ENCODE assay signal across 16 cellular contexts in genomic region chr1:66176012-66176715, GRCh38.
A peak's percentile ranks its signal among the peaks of the same experiment; 100 is the strongest.
DNase-seq lines count a peak whose midpoint lies in the region; ATAC-seq, FAIRE-seq and TF ChIP-seq lines count a peak whose summit lies in the region.
"Had no signal": no experiment of that assay in that cellular context is flagged by ENCODE, and none has a peak within 500 bp of the region (broad histone marks: within the 10 kb centered on the region; RNA-seq: fewer than 3 reads in every experiment).

No MANE protein-coding gene starts in this region.

- H3K36me3 ChIP-seq in A673 (ENCODE audit: insufficient read depth, low read length, poor library complexity, severe bottlenecking): no peaks in the 10 kb centered on the region
- H3K36me3 ChIP-seq in brain microvascular endothelial cell (replicated peaks): no peaks in the 10 kb centered on the region
- H3K36me3 ChIP-seq: breast epithelium, gastroesophageal sphincter had no signal

- POLR2A ChIA-PET in A673 (lab: Charles Lee; ENCODE audit: low non-redundant PET): no interaction called here

- BruUV-seq in A673 (replicated peaks; lab: Mats Ljungman, UMichigan): no TSS peak

- no peak overlapping the region for H3K27ac ChIP-seq in A673 (ENCODE audit: low read depth, low read length, poor library complexity, severe bottlenecking)
- H3K27ac ChIP-seq in brain microvascular endothelial cell: no peak overlapping the region
- H3K27ac ChIP-seq: breast epithelium, gastroesophageal sphincter had no signal

- ATAC-seq in HG02678 (IDR thresholded peaks at IDR 0.05; ENCODE audit: unreplicated experiment): no peak
- ATAC-seq in GM19455 (IDR thresholded peaks at IDR 0.05; ENCODE audit: unreplicated experiment): no peak
- ATAC-seq: gastroesophageal sphincter, GM12878 had no signal

- intact Hi-C loops in A673 (cut with micrococcal nuclease; ENCODE audit: unreplicated experiment): no loop called here

- H3K4me1 ChIP-seq in A673 (ENCODE audit: insufficient read depth, low read length, poor library complexity, severe bottlenecking): peaks cover 12% of the 10 kb centered on the region
- H3K4me1 ChIP-seq: breast epithelium had no signal

- H3K9me3 ChIP-seq in A673 (ENCODE audit: low read depth, low read length, poor library complexity, severe bottlenecking): no peaks in the 10 kb centered on the region
- H3K9me3 ChIP-seq: breast epithelium, gastroesophageal sphincter had no signal

- in situ Hi-C loops in brain microvascular endothelial cell (cut with HindIII; ENCODE audit: low pct_ligation_motif_present, low sequenced_read_pairs): no loop called here

- H3K4me3 ChIP-seq in A673 (ENCODE audit: low read depth, low read length, poor library complexity, severe bottlenecking): no peak overlapping the region
- no peak overlapping the region for H3K4me3 ChIP-seq in brain microvascular endothelial cell (ENCODE audit: low read depth, low read length)
- H3K4me3 ChIP-seq: breast epithelium, gastroesophageal sphincter, GM12878 had no signal

- CTCF ChIA-PET in A673 (lab: Charles Lee): no interaction called here

- no peak for FAIRE-seq in urothelium cell line (lab: Jason Lieb, UNC)
- FAIRE-seq: GM12878 had no signal

- DNase-seq in A673 (ENCODE audit: low spot score) (peak; percentile 57), M059J (ENCODE audit: low read depth) (peak; percentile 5), brain microvascular endothelial cell (peak; percentile 56), iris pigment epithelial cell (ENCODE audit: low read depth) (peak; percentile 9), HPDE6-E6E7 (ENCODE audit: extremely low spot score) (no peak), urothelium cell line (ENCODE audit: low spot score) (no peak)
- DNase-seq: activated naive CD4-positive, alpha-beta T cell treated with anti-CD3 and anti-CD28 coated beads, Interleukin-2, amount 10 ng/mL, durations not matched to agents 7 days and 5 days; activated T-cell treated with anti-CD3 and anti-CD28 coated beads for 4 hours; NCI-H1436 treated with DMSO at 0.1 percent for 48 hours; NCI-H446 treated with DMSO at 0.1 percent for 48 hours; retina had no signal

- H3K27me3 ChIP-seq in A673 (replicated peaks; ENCODE audit: insufficient read depth, low read depth, low read length, poor library complexity): no peaks in the 10 kb centered on the region
- H3K27me3 ChIP-seq in brain microvascular endothelial cell (replicated peaks): no peaks in the 10 kb centered on the region
- H3K27me3 ChIP-seq: breast epithelium, gastroesophageal sphincter had no signal

- TF ChIP-seq CTCF in A673 (conservative IDR thresholded peaks at IDR 0.05; ENCODE audit: low read depth, low read length) (no peak), brain microvascular endothelial cell (IDR thresholded peaks at IDR 0.05; ENCODE audit: low read depth, low read length, missing control alignments) (no peak)

Comparison
In these comparisons a context has a peak if more than half of its experiments do, and no peak if none do; other contexts are left out.
1. DNase-seq: peak in A673 (single experiment), M059J (single experiment), brain microvascular endothelial cell (single experiment) and iris pigment epithelial cell (single experiment); none in HPDE6-E6E7 (single experiment) and urothelium cell line (single experiment).